ENCODE assay signal across 8 cellular contexts in genomic region chr1:153404768-153405167, GRCh38. TPM values are rescaled to one million over a fixed set of nuclear protein-coding genes. Genes with fewer than 3 reads are reported as not detected.
DNase-seq lines count a peak whose midpoint lies in the region; ATAC-seq and TF ChIP-seq lines count a peak whose summit lies in the region.

No MANE protein-coding gene starts in this region.

- H3K27ac ChIP-seq in right atrium auricular region, result no peak overlapping the region

- no peak overlapping the region for H3K4me3 ChIP-seq in right atrium auricular region

- peak in 1 of 2 donors; percentile 54 for TF ChIP-seq CTCF in right atrium auricular region (IDR thresholded peaks at IDR 0.05)

- ATAC-seq in HG03097 (IDR thresholded peaks at IDR 0.05; ENCODE audit: low FRiP score, unreplicated experiment) (no peak), GM21723 (IDR thresholded peaks at IDR 0.05; ENCODE audit: unreplicated experiment) (no peak)

- H3K4me1 ChIP-seq in right atrium auricular region, result no peaks in the 10 kb centered on the region

- H3K27me3 ChIP-seq in right atrium auricular region, result no peaks in the 10 kb centered on the region

- no peaks in the 10 kb centered on the region for H3K9me3 ChIP-seq in right atrium auricular region

- DNase-seq in DMS53 (lab: John Stamatoyannopoulos, UW) (peak; percentile 56), DMS53 treated with DMSO at 0.1 percent for 48 hours (lab: John Stamatoyannopoulos, UW; ENCODE audit: unreplicated experiment) (no peak), RKO (ENCODE audit: low spot score) (peak; percentile 39), right atrium auricular region (ENCODE audit: low spot score) (peak; percentile 57)
- DNase-seq in activated effector memory CD4-positive, alpha-beta T cell treated with Interleukin-2 at 50 U/mL for 16 hours, result peak; percentile 16
- DNase-seq in stimulated activated CD4-positive, alpha-beta T cell treated with anti-CD3 and anti-CD28 coated beads, Interleukin-4, amount 100 ng/mL, for 4 hours, result peak; percentile 42 to 53

- no peaks in the 10 kb centered on the region for H3K36me3 ChIP-seq in right atrium auricular region

RNA-seq across cellular contexts. Expression of gene S100A7A, which starts 11.6 kb away (rescaled TPM):
- not detected for total RNA-seq in right atrium auricular region

RNA-seq across cellular contexts. Expression of gene S100A8, which starts 13.9 kb away (rescaled TPM):
- 10 to 100 TPM; 19.1 to 37.1 TPM for total RNA-seq in right atrium auricular region

RNA-seq across cellular contexts. Expression of gene S100A12, which starts 29.3 kb away (rescaled TPM):
- total RNA-seq in right atrium auricular region, result 1 to 10 TPM; 5.5 to 5.7 TPM

RNA-seq across cellular contexts. Expression of gene S100A9, which starts 47.1 kb away (rescaled TPM):
- 100 to 1,000 TPM in 1 of 2 donors, 10 to 100 TPM in 1; 65.7 to 199 TPM for total RNA-seq in right atrium auricular region

RNA-seq across cellular contexts. Expression of gene S100A7, which starts 55.7 kb away (rescaled TPM):
- not detected for total RNA-seq in right atrium auricular region
